ENCODE assay signal across 13 cellular contexts in genomic region chr4:121408-122084, GRCh38. TPM values are rescaled to one million over a fixed set of nuclear protein-coding genes. Genes with fewer than 3 reads are reported as not detected.
DNase-seq lines count a peak whose midpoint lies in the region; ATAC-seq and TF ChIP-seq lines count a peak whose summit lies in the region.
"Had no signal": no experiment of that assay in that cellular context is flagged by ENCODE, and none has a peak within 500 bp of the region (broad histone marks: within the 10 kb centered on the region; RNA-seq: fewer than 3 reads in every experiment).

No MANE protein-coding gene starts in this region.

- intact Hi-C loops in activated T-helper 1 cell treated with anti-CD3 and anti-CD28 coated beads, Interleukin-12 subunit alpha, Interleukin-12 subunit beta, Interleukin-2, Interleukin-4 antibody, amounts not matched to agents 30 ng/mL and 10 ng/mL and 1 ng/mL, durations not matched to agents 14 hours and 24 hours and 36 hours (cut with micrococcal nuclease) = loop anchor here (1.0 to 5.0 kb wide), 4 partner anchors 121 to 1226 kb away; partner anchors contain the start of genes UVSSA and ZNF141

- no peak for TF ChIP-seq POLR2A in NB4 (IDR thresholded peaks at IDR 0.05; ENCODE audit: extremely low read depth, insufficient read length)

- H3K36me3 Mint-ChIP-seq in activated CD4-positive, alpha-beta T cell treated with anti-CD3 and anti-CD28 coated beads, Interleukin-2, amount 10 ng/mL, durations not matched to agents 7 days and 5 days (ENCODE audit: low read depth) = peaks cover 66% of the 10 kb centered on the region
- peaks cover 36% of the 10 kb centered on the region for H3K36me3 Mint-ChIP-seq in activated T-helper 1 cell treated with anti-CD3 and anti-CD28 coated beads, Interleukin-12 subunit alpha, Interleukin-12 subunit beta, Interleukin-2, Interleukin-4 antibody, amounts not matched to agents 30 ng/mL and 10 ng/mL and 1 ng/mL, durations not matched to agents 14 hours and 24 hours and 36 hours (ENCODE audit: low read depth)
- peaks cover 31% of the 10 kb centered on the region for H3K36me3 Mint-ChIP-seq in neural crest cell (ENCODE audit: low read depth)

- no peaks in the 10 kb centered on the region for H3K27me3 Mint-ChIP-seq in activated CD4-positive, alpha-beta T cell treated with anti-CD3 and anti-CD28 coated beads, Interleukin-2, amount 10 ng/mL, durations not matched to agents 7 days and 5 days
- no peaks in the 10 kb centered on the region for H3K27me3 Mint-ChIP-seq in activated T-helper 1 cell treated with anti-CD3 and anti-CD28 coated beads, Interleukin-12 subunit alpha, Interleukin-12 subunit beta, Interleukin-2, Interleukin-4 antibody, amounts not matched to agents 30 ng/mL and 10 ng/mL and 1 ng/mL, durations not matched to agents 14 hours and 24 hours and 36 hours (ENCODE audit: insufficient read depth)
- H3K27me3 Mint-ChIP-seq in neural crest cell (ENCODE audit: low read depth) = peaks cover 13% of the 10 kb centered on the region
- H3K27me3 Mint-ChIP-seq: progenitor cell of endocrine pancreas had no signal

- peak; percentile 43 for DNase-seq in activated CD4-positive, alpha-beta T cell treated with anti-CD3 and anti-CD28 coated beads, Interleukin-2, amount 10 ng/mL, durations not matched to agents 7 days and 5 days
- no peak for DNase-seq in activated CD4-positive, alpha-beta T cell treated with anti-CD3 and anti-CD28 coated beads for 48 hours
- peak; percentile 94 for DNase-seq in NB4 (ENCODE audit: low read depth)
- peak; percentile 30 for DNase-seq in activated T-helper 1 cell treated with anti-CD3 and anti-CD28 coated beads, Interleukin-12 subunit alpha, Interleukin-12 subunit beta, Interleukin-2, Interleukin-4 antibody, amounts not matched to agents 30 ng/mL and 10 ng/mL and 1 ng/mL, durations not matched to agents 14 hours and 24 hours and 36 hours (ENCODE audit: low spot score)
- DNase-seq in neural crest cell (ENCODE audit: low read depth, low spot score) = no peak
- no peak for DNase-seq in LoVo (ENCODE audit: low spot score)
- DNase-seq in D341Med (ENCODE audit: low spot score) = no peak
- DNase-seq: NCI-H1105; NCI-H526; stimulated activated CD4-positive, alpha-beta T cell treated with anti-CD3 and anti-CD28 coated beads, Interleukin-2, amount 100 ng/mL, for 24 hours had no signal

- peaks cover 42% of the 10 kb centered on the region for H3K4me1 Mint-ChIP-seq in activated CD4-positive, alpha-beta T cell treated with anti-CD3 and anti-CD28 coated beads, Interleukin-2, amount 10 ng/mL, durations not matched to agents 7 days and 5 days
- H3K4me1 Mint-ChIP-seq in activated T-helper 1 cell treated with anti-CD3 and anti-CD28 coated beads, Interleukin-12 subunit alpha, Interleukin-12 subunit beta, Interleukin-2, Interleukin-4 antibody, amounts not matched to agents 30 ng/mL and 10 ng/mL and 1 ng/mL, durations not matched to agents 14 hours and 24 hours and 36 hours (ENCODE audit: low read depth) = peaks cover 33% of the 10 kb centered on the region
- H3K4me1 Mint-ChIP-seq in neural crest cell = peaks cover 20% of the 10 kb centered on the region

- no peak for ATAC-seq in SK-N-SH treated with all-trans-retinoic acid at 6 μM for 48 hours

- TF ChIP-seq CTCF in NB4 (IDR thresholded peaks at IDR 0.05; ENCODE audit: low read depth, low read length) (no peak), neural crest cell (conservative IDR thresholded peaks at IDR 0.05) (no peak)

- POLR2A ChIA-PET in activated CD4-positive, alpha-beta T cell treated with anti-CD3 and anti-CD28 coated beads, Interleukin-2, amount 10 ng/mL, durations not matched to agents 7 days and 5 days (lab: Charles Lee) = no interaction called here

- H3K9me3 Mint-ChIP-seq in activated CD4-positive, alpha-beta T cell treated with anti-CD3 and anti-CD28 coated beads, Interleukin-2, amount 10 ng/mL, durations not matched to agents 7 days and 5 days = peaks cover 59% of the 10 kb centered on the region
- peaks cover 56% of the 10 kb centered on the region for H3K9me3 Mint-ChIP-seq in activated T-helper 1 cell treated with anti-CD3 and anti-CD28 coated beads, Interleukin-12 subunit alpha, Interleukin-12 subunit beta, Interleukin-2, Interleukin-4 antibody, amounts not matched to agents 30 ng/mL and 10 ng/mL and 1 ng/mL, durations not matched to agents 14 hours and 24 hours and 36 hours
- H3K9me3 Mint-ChIP-seq in neural crest cell = peaks cover 17% of the 10 kb centered on the region

- H3K27ac Mint-ChIP-seq in activated CD4-positive, alpha-beta T cell treated with anti-CD3 and anti-CD28 coated beads, Interleukin-2, amount 10 ng/mL, durations not matched to agents 7 days and 5 days = peak overlapping the region; percentile 87
- H3K27ac Mint-ChIP-seq in activated T-helper 1 cell treated with anti-CD3 and anti-CD28 coated beads, Interleukin-12 subunit alpha, Interleukin-12 subunit beta, Interleukin-2, Interleukin-4 antibody, amounts not matched to agents 30 ng/mL and 10 ng/mL and 1 ng/mL, durations not matched to agents 14 hours and 24 hours and 36 hours = peak overlapping the region; percentile 75
- H3K27ac Mint-ChIP-seq in neural crest cell (ENCODE audit: unreplicated experiment) = no peak overlapping the region
- H3K27ac Mint-ChIP-seq: progenitor cell of endocrine pancreas had no signal

- H3K4me3 ChIP-seq in NB4 (ENCODE audit: low read depth, low read length) = peak overlapping the region; percentile 30
- H3K4me3 ChIP-seq: SJSA1 had no signal

- H3K4me3 Mint-ChIP-seq in activated CD4-positive, alpha-beta T cell treated with anti-CD3 and anti-CD28 coated beads, Interleukin-2, amount 10 ng/mL, durations not matched to agents 7 days and 5 days = peak overlapping the region; percentile 5
- H3K4me3 Mint-ChIP-seq in activated T-helper 1 cell treated with anti-CD3 and anti-CD28 coated beads, Interleukin-12 subunit alpha, Interleukin-12 subunit beta, Interleukin-2, Interleukin-4 antibody, amounts not matched to agents 30 ng/mL and 10 ng/mL and 1 ng/mL, durations not matched to agents 14 hours and 24 hours and 36 hours = peak overlapping the region; percentile 68
- H3K4me3 Mint-ChIP-seq in neural crest cell = peak overlapping the region; percentile 64

- CTCF ChIA-PET in activated CD4-positive, alpha-beta T cell treated with anti-CD3 and anti-CD28 coated beads, Interleukin-2, amount 10 ng/mL, durations not matched to agents 7 days and 5 days (lab: Charles Lee) = no interaction called here

TF ChIP-seq in SK-N-SH treated with all-trans-retinoic acid at 6 μM for 48 hours, 23 proteins besides CTCF, POLR2A, EP300 and RAD21 (continues in another document):
- TF ChIP-seq ESRRG (CRISPR knock-in tag; IDR thresholded peaks at IDR 0.05) = no peak
- no peak for TF ChIP-seq PPARA (CRISPR knock-in tag; IDR thresholded peaks at IDR 0.05; ENCODE audit: borderline replicate concordance)
- TF ChIP-seq TSHZ2 (CRISPR knock-in tag; IDR thresholded peaks at IDR 0.05) = no peak
- no peak for TF ChIP-seq ZC3H10 (CRISPR knock-in tag; IDR thresholded peaks at IDR 0.05)
- TF ChIP-seq PATZ1 (CRISPR knock-in tag; IDR thresholded peaks at IDR 0.05; ENCODE audit: borderline replicate concordance) = no peak

RNA-seq across cellular contexts. Expression of gene ZNF718, which starts 2.8 kb away (rescaled TPM):
- 10 to 100 TPM; 11.8 to 12.5 TPM for total RNA-seq in activated CD4-positive, alpha-beta T cell treated with anti-CD3 and anti-CD28 coated beads, Interleukin-2, amount 10 ng/mL, durations not matched to agents 7 days and 5 days
- total RNA-seq in activated T-helper 1 cell treated with anti-CD3 and anti-CD28 coated beads, Interleukin-12 subunit alpha, Interleukin-12 subunit beta, Interleukin-2, Interleukin-4 antibody, amounts not matched to agents 30 ng/mL and 10 ng/mL and 1 ng/mL, durations not matched to agents 14 hours and 24 hours and 36 hours = 7.3 and 7.7 TPM in 2 replicates
- 14.4 and 15.9 TPM in 2 replicates for total RNA-seq in neural crest cell

Comparison
In these comparisons a context has a peak if more than half of its experiments do, and no peak if none do; other contexts are left out.
1. DNase-seq: peak in activated CD4-positive, alpha-beta T cell treated with anti-CD3 and anti-CD28 coated beads, Interleukin-2, amount 10 ng/mL, durations not matched to agents 7 days and 5 days (single experiment), NB4 (single experiment) and activated T-helper 1 cell treated with anti-CD3 and anti-CD28 coated beads, Interleukin-12 subunit alpha, Interleukin-12 subunit beta, Interleukin-2, Interleukin-4 antibody, amounts not matched to agents 30 ng/mL and 10 ng/mL and 1 ng/mL, durations not matched to agents 14 hours and 24 hours and 36 hours (single experiment); none in activated CD4-positive, alpha-beta T cell treated with anti-CD3 and anti-CD28 coated beads for 48 hours (single experiment), neural crest cell (single experiment), LoVo (single experiment) and D341Med (single experiment).
2. H3K4me3 Mint-ChIP-seq: peak in every context shown above with its lines; median percentile 68 in activated T-helper 1 cell treated with anti-CD3 and anti-CD28 coated beads, Interleukin-12 subunit alpha, Interleukin-12 subunit beta, Interleukin-2, Interleukin-4 antibody, amounts not matched to agents 30 ng/mL and 10 ng/mL and 1 ng/mL, durations not matched to agents 14 hours and 24 hours and 36 hours; 64 in neural crest cell; 5 in activated CD4-positive, alpha-beta T cell treated with anti-CD3 and anti-CD28 coated beads, Interleukin-2, amount 10 ng/mL, durations not matched to agents 7 days and 5 days.